In genomic region chr2:44655401-44655864, GRCh38 we compare ENCODE assay signal across 1 cellular context.
TF ChIP-seq lines count a peak whose summit lies in the region.

No MANE protein-coding gene starts in this region.

TF ChIP-seq in HEK293, 187 proteins besides CTCF, POLR2A, EP300 and RAD21 (continued from another document):
- TF ChIP-seq, protein P1, sequence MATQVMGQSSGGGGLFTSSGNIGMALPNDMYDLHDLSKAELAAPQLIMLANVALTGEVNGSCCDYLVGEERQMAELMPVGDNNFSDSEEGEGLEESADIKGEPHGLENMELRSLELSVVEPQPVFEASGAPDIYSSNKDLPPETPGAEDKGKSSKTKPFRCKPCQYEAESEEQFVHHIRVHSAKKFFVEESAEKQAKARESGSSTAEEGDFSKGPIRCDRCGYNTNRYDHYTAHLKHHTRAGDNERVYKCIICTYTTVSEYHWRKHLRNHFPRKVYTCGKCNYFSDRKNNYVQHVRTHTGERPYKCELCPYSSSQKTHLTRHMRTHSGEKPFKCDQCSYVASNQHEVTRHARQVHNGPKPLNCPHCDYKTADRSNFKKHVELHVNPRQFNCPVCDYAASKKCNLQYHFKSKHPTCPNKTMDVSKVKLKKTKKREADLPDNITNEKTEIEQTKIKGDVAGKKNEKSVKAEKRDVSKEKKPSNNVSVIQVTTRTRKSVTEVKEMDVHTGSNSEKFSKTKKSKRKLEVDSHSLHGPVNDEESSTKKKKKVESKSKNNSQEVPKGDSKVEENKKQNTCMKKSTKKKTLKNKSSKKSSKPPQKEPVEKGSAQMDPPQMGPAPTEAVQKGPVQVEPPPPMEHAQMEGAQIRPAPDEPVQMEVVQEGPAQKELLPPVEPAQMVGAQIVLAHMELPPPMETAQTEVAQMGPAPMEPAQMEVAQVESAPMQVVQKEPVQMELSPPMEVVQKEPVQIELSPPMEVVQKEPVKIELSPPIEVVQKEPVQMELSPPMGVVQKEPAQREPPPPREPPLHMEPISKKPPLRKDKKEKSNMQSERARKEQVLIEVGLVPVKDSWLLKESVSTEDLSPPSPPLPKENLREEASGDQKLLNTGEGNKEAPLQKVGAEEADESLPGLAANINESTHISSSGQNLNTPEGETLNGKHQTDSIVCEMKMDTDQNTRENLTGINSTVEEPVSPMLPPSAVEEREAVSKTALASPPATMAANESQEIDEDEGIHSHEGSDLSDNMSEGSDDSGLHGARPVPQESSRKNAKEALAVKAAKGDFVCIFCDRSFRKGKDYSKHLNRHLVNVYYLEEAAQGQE (tag by site-specific recombination; IDR thresholded peaks at IDR 0.05): no peak
- no peak for TF ChIP-seq ZNF223 (tag by site-specific recombination; IDR thresholded peaks at IDR 0.05)
- TF ChIP-seq ZNF146 (tag by site-specific recombination; IDR thresholded peaks at IDR 0.05): no peak
- TF ChIP-seq ZNF670 (tag by site-specific recombination; IDR thresholded peaks at IDR 0.05; ENCODE audit: low read depth): no peak
- no peak for TF ChIP-seq ZNF791 (tag by site-specific recombination; IDR thresholded peaks at IDR 0.05)
- no peak for TF ChIP-seq ZNF792 (tag by site-specific recombination; IDR thresholded peaks at IDR 0.05)
- peak; percentile 57; the same call in 1 of the 2 replicates for TF ChIP-seq OVOL3 (tag by site-specific recombination; IDR thresholded peaks at IDR 0.05)
- TF ChIP-seq ZNF76 (tag by site-specific recombination; IDR thresholded peaks at IDR 0.05; ENCODE audit: borderline replicate concordance, low read depth): no peak
- TF ChIP-seq ZNF211 (tag by site-specific recombination; IDR thresholded peaks at IDR 0.05; ENCODE audit: low read depth): no peak
- no peak for TF ChIP-seq ZNF248 (tag by site-specific recombination; IDR thresholded peaks at IDR 0.05)
- TF ChIP-seq ZNF155 (tag by site-specific recombination; IDR thresholded peaks at IDR 0.05): no peak
- no peak for TF ChIP-seq SETDB1 (IDR thresholded peaks at IDR 0.05; ENCODE audit: insufficient read length, low read length)
- TF ChIP-seq ZNF266 (tag by site-specific recombination; IDR thresholded peaks at IDR 0.05; ENCODE audit: low read depth): no peak
- TF ChIP-seq ZNF311 (tag by site-specific recombination; IDR thresholded peaks at IDR 0.05; ENCODE audit: borderline replicate concordance): no peak
- TF ChIP-seq PBX3 (CRISPR knock-in tag; IDR thresholded peaks at IDR 0.05): no peak
- no peak for TF ChIP-seq ZNF837 (tag by site-specific recombination; IDR thresholded peaks at IDR 0.05)
- peak; percentile 79 for TF ChIP-seq TRIM28 (IDR thresholded peaks at IDR 0.05; ENCODE audit: borderline replicate concordance, low read length)
- no peak for TF ChIP-seq ZFP69B (tag by site-specific recombination; IDR thresholded peaks at IDR 0.05)
- no peak for TF ChIP-seq ZNF416 (tag by site-specific recombination; IDR thresholded peaks at IDR 0.05)
- TF ChIP-seq ZNF571 (tag by site-specific recombination; IDR thresholded peaks at IDR 0.05): no peak
- TF ChIP-seq SALL2 (tag by site-specific recombination; IDR thresholded peaks at IDR 0.05; ENCODE audit: borderline replicate concordance): no peak
- TF ChIP-seq ZNF558 (tag by site-specific recombination; IDR thresholded peaks at IDR 0.05): no peak
- no peak for TF ChIP-seq ZNF341 (tag by site-specific recombination; IDR thresholded peaks at IDR 0.05; ENCODE audit: low read depth)
- TF ChIP-seq ZNF175 (tag by site-specific recombination; IDR thresholded peaks at IDR 0.05): no peak
- TF ChIP-seq, protein P2, sequence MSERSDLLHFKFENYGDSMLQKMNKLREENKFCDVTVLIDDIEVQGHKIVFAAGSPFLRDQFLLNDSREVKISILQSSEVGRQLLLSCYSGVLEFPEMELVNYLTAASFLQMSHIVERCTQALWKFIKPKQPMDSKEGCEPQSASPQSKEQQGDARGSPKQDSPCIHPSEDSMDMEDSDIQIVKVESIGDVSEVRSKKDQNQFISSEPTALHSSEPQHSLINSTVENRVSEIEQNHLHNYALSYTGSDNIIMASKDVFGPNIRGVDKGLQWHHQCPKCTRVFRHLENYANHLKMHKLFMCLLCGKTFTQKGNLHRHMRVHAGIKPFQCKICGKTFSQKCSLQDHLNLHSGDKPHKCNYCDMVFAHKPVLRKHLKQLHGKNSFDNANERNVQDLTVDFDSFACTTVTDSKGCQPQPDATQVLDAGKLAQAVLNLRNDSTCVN (tag by site-specific recombination; optimal IDR thresholded peaks at IDR 0.05): no peak
- TF ChIP-seq ZNF133 (tag by site-specific recombination; IDR thresholded peaks at IDR 0.05): no peak
- TF ChIP-seq ZNF324 (tag by site-specific recombination; IDR thresholded peaks at IDR 0.05): no peak
- TF ChIP-seq ZNF548 (tag by site-specific recombination; IDR thresholded peaks at IDR 0.05): no peak
- TF ChIP-seq, protein P3, sequence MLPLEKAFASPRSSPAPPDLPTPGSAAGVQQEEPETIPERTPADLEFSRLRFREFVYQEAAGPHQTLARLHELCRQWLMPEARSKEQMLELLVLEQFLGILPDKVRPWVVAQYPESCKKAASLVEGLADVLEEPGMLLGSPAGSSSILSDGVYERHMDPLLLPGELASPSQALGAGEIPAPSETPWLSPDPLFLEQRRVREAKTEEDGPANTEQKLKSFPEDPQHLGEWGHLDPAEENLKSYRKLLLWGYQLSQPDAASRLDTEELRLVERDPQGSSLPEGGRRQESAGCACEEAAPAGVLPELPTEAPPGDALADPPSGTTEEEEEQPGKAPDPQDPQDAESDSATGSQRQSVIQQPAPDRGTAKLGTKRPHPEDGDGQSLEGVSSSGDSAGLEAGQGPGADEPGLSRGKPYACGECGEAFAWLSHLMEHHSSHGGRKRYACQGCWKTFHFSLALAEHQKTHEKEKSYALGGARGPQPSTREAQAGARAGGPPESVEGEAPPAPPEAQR (tag by site-specific recombination; IDR thresholded peaks at IDR 0.05): no peak
- no peak; the same call in 1 of the 2 replicates for TF ChIP-seq KLF10 (tag by site-specific recombination; IDR thresholded peaks at IDR 0.05)
- TF ChIP-seq TSHZ1 (tag by site-specific recombination; IDR thresholded peaks at IDR 0.05; ENCODE audit: borderline replicate concordance): peak; percentile 42; the same call in 1 of the 2 replicates
- no peak for TF ChIP-seq RBAK (tag by site-specific recombination; IDR thresholded peaks at IDR 0.05)
- TF ChIP-seq MZF1 (tag by site-specific recombination; IDR thresholded peaks at IDR 0.05; ENCODE audit: borderline replicate concordance): no peak
- no peak for TF ChIP-seq ZNF776 (tag by site-specific recombination; IDR thresholded peaks at IDR 0.05; ENCODE audit: borderline replicate concordance)
